ENCODE assay signal across 28 cellular contexts in genomic region chr1:224859651-224860050, GRCh38.
A peak's percentile ranks its signal among the peaks of the same experiment; 100 is the strongest.
DNase-seq lines count a peak whose midpoint lies in the region; ATAC-seq and TF ChIP-seq lines count a peak whose summit lies in the region.
"Had no signal": no experiment of that assay in that cellular context is flagged by ENCODE, and none has a peak within 500 bp of the region (broad histone marks: within the 10 kb centered on the region; RNA-seq: fewer than 3 reads in every experiment).

No MANE protein-coding gene starts in this region.

- H3K9ac ChIP-seq in trophoblast cell (ENCODE audit: low read length), result no peak overlapping the region

- H3K4me1 Mint-ChIP-seq in activated CD4-positive, alpha-beta T cell treated with anti-CD3 and anti-CD28 coated beads for 36 hours, result no peaks in the 10 kb centered on the region
- H3K4me1 Mint-ChIP-seq in activated CD4-positive, alpha-beta T cell treated with anti-CD3 and anti-CD28 coated beads, Interleukin-2, amount 10 ng/mL, durations not matched to agents 24 days and 14 days, result no peaks in the 10 kb centered on the region
- no peaks in the 10 kb centered on the region for H3K4me1 Mint-ChIP-seq in stimulated activated naive CD8-positive, alpha-beta T cell treated with anti-CD3 and anti-CD28 coated beads, Interleukin-15, amount 100 ng/mL, for 72 hours
- H3K4me1 Mint-ChIP-seq in CD8-positive, alpha-beta T cell (ENCODE audit: low read depth), result no peaks in the 10 kb centered on the region
- H3K4me1 Mint-ChIP-seq: CD14-positive monocyte had no signal

- no peak overlapping the region for H3K27ac Mint-ChIP-seq in activated CD4-positive, alpha-beta T cell treated with anti-CD3 and anti-CD28 coated beads for 36 hours
- H3K27ac Mint-ChIP-seq in activated CD4-positive, alpha-beta T cell treated with anti-CD3 and anti-CD28 coated beads, Interleukin-2, amount 10 ng/mL, durations not matched to agents 24 days and 14 days, result no peak overlapping the region
- no peak overlapping the region for H3K27ac Mint-ChIP-seq in stimulated activated naive CD8-positive, alpha-beta T cell treated with anti-CD3 and anti-CD28 coated beads, Interleukin-15, amount 100 ng/mL, for 72 hours
- no peak overlapping the region for H3K27ac Mint-ChIP-seq in CD8-positive, alpha-beta T cell
- H3K27ac Mint-ChIP-seq: CD14-positive monocyte, H9, HFFc6 had no signal

- peaks cover 17% of the 10 kb centered on the region for H3K27me3 Mint-ChIP-seq in activated CD4-positive, alpha-beta T cell treated with anti-CD3 and anti-CD28 coated beads for 36 hours
- peaks cover 7% of the 10 kb centered on the region for H3K27me3 Mint-ChIP-seq in activated CD4-positive, alpha-beta T cell treated with anti-CD3 and anti-CD28 coated beads, Interleukin-2, amount 10 ng/mL, durations not matched to agents 24 days and 14 days
- no peaks in the 10 kb centered on the region for H3K27me3 Mint-ChIP-seq in stimulated activated naive CD8-positive, alpha-beta T cell treated with anti-CD3 and anti-CD28 coated beads, Interleukin-15, amount 100 ng/mL, for 72 hours
- peaks cover 7% of the 10 kb centered on the region for H3K27me3 Mint-ChIP-seq in CD8-positive, alpha-beta T cell (ENCODE audit: low read depth)

- H3K4me2 ChIP-seq in trophoblast cell (ENCODE audit: low read length), result no peak overlapping the region

- H4K8ac ChIP-seq in trophoblast cell (ENCODE audit: low read depth, low read length), result no peak overlapping the region

- WGBS in trophoblast cell (ENCODE audit: extremely low coverage, insufficient coverage, insufficient read length), result no CpG with 5 or more reads among the region's 2 CpGs

- no peaks in the 10 kb centered on the region for H3K36me3 ChIP-seq in ascending aorta
- H3K36me3 ChIP-seq in trophoblast cell (ENCODE audit: control insufficient read depth in 1 of 2, insufficient read depth in 2 of 2, low read length in 2 of 2), result no peaks in the 10 kb centered on the region
- H3K36me3 ChIP-seq in CD8-positive, alpha-beta T cell (ENCODE audit: insufficient read depth, low read length), result no peaks in the 10 kb centered on the region
- H3K36me3 ChIP-seq: BE2C, MG63 had no signal

- H3K4ac ChIP-seq in trophoblast cell (ENCODE audit: low read depth, low read length), result no peak overlapping the region

- no peak overlapping the region for H3K23ac ChIP-seq in trophoblast cell (ENCODE audit: low read length)

- H3K4me3 ChIP-seq in ascending aorta (no peak overlapping the region), trophoblast cell (ENCODE audit: low read depth, low read length) (no peak overlapping the region)
- no peak overlapping the region for H3K4me3 ChIP-seq in CD8-positive, alpha-beta T cell (ENCODE audit: low read depth, low read length)
- H3K4me3 ChIP-seq: MG63 had no signal

- peak; percentile 39 for ATAC-seq in activated CD4-positive, alpha-beta T cell treated with anti-CD3 and anti-CD28 coated beads for 36 hours
- peak; percentile 33 for ATAC-seq in stimulated activated naive CD8-positive, alpha-beta T cell treated with anti-CD3 and anti-CD28 coated beads, Interleukin-15, amount 100 ng/mL, for 72 hours
- no peak for ATAC-seq in stimulated activated naive CD8-positive, alpha-beta T cell treated with anti-CD3 and anti-CD28 coated beads, Interleukin-15, Interleukin-2, amounts not matched to agents 100 U/mL and 50 U/mL, for 24 hours
- no peak for ATAC-seq in CD8-positive, alpha-beta T cell
- ATAC-seq: Panc1 had no signal

- CTCF ChIA-PET in activated CD4-positive, alpha-beta T cell treated with anti-CD3 and anti-CD28 coated beads for 36 hours (lab: Charles Lee), result interaction anchor here (1.0 kb wide), 1 partner anchor 8 kb away, joined by 3 read pairs; no protein-coding TSS in a partner anchor
- CTCF ChIA-PET in CD8-positive, alpha-beta T cell (lab: Charles Lee), result no interaction called here

- no peak overlapping the region for H3K4me3 Mint-ChIP-seq in activated CD4-positive, alpha-beta T cell treated with anti-CD3 and anti-CD28 coated beads for 36 hours
- H3K4me3 Mint-ChIP-seq in activated CD4-positive, alpha-beta T cell treated with anti-CD3 and anti-CD28 coated beads, Interleukin-2, amount 10 ng/mL, durations not matched to agents 24 days and 14 days, result no peak overlapping the region
- H3K4me3 Mint-ChIP-seq in stimulated activated naive CD8-positive, alpha-beta T cell treated with anti-CD3 and anti-CD28 coated beads, Interleukin-15, amount 100 ng/mL, for 72 hours, result no peak overlapping the region
- no peak overlapping the region for H3K4me3 Mint-ChIP-seq in CD8-positive, alpha-beta T cell
- H3K4me3 Mint-ChIP-seq: CD14-positive monocyte, H9, HFFc6 had no signal

- no peak overlapping the region for H2BK12ac ChIP-seq in trophoblast cell (ENCODE audit: low read length)

- H2AK5ac ChIP-seq in trophoblast cell (ENCODE audit: low read length), result no peak overlapping the region

- H3K27me3 ChIP-seq in ascending aorta, result no peaks in the 10 kb centered on the region
- no peaks in the 10 kb centered on the region for H3K27me3 ChIP-seq in trophoblast cell (ENCODE audit: insufficient read depth, low read length)
- no peaks in the 10 kb centered on the region for H3K27me3 ChIP-seq in CD8-positive, alpha-beta T cell (ENCODE audit: insufficient read depth, low read length)
- H3K27me3 ChIP-seq: BE2C had no signal

- intact Hi-C loops in activated CD4-positive, alpha-beta T cell treated with anti-CD3 and anti-CD28 coated beads for 36 hours (cut with DNase I, micrococcal nuclease), result no loop called here
- intact Hi-C loops in activated CD4-positive, alpha-beta T cell treated with anti-CD3 and anti-CD28 coated beads, Interleukin-2, amount 10 ng/mL, durations not matched to agents 24 days and 14 days (cut with micrococcal nuclease), result no loop called here
- intact Hi-C loops in ascending aorta (cut with DNase I), result no loop called here
- intact Hi-C loops in CD8-positive, alpha-beta T cell (cut with DNase I, micrococcal nuclease), result no loop called here

- H3K9me3 ChIP-seq in ascending aorta (no peaks in the 10 kb centered on the region), trophoblast cell (ENCODE audit: insufficient read depth, low read depth, low read length) (no peaks in the 10 kb centered on the region)
- no peaks in the 10 kb centered on the region for H3K9me3 ChIP-seq in CD8-positive, alpha-beta T cell (ENCODE audit: low read length)
- H3K9me3 ChIP-seq: BE2C, MG63 had no signal

- H3K79me1 ChIP-seq in trophoblast cell (ENCODE audit: low read length), result no peaks in the 10 kb centered on the region

- TF ChIP-seq CTCF in ascending aorta (IDR thresholded peaks at IDR 0.05), result no peak
- no peak for TF ChIP-seq CTCF in CD8-positive, alpha-beta T cell (IDR thresholded peaks at IDR 0.05)

- H3K79me2 ChIP-seq in trophoblast cell (ENCODE audit: control insufficient read depth, insufficient read depth, low read length, poor library complexity), result no peaks in the 10 kb centered on the region

- H2BK120ac ChIP-seq in trophoblast cell (ENCODE audit: insufficient read depth, low read length, poor library complexity), result no peak overlapping the region

- no peak overlapping the region for H3K27ac ChIP-seq in ascending aorta
- H3K27ac ChIP-seq in trophoblast cell (ENCODE audit: low read depth, low read length), result no peak overlapping the region
- H3K27ac ChIP-seq in CD8-positive, alpha-beta T cell (ENCODE audit: low read depth, low read length), result no peak overlapping the region
- H3K27ac ChIP-seq: 22Rv1, RWPE1 had no signal

- no peak overlapping the region for H2BK5ac ChIP-seq in trophoblast cell (ENCODE audit: low read depth, low read length, poor library complexity)

- no peak overlapping the region for H3K14ac ChIP-seq in trophoblast cell (ENCODE audit: low read length)

- H3K9me3 Mint-ChIP-seq in activated CD4-positive, alpha-beta T cell treated with anti-CD3 and anti-CD28 coated beads for 36 hours (ENCODE audit: low read depth), result no peaks in the 10 kb centered on the region
- H3K9me3 Mint-ChIP-seq in activated CD4-positive, alpha-beta T cell treated with anti-CD3 and anti-CD28 coated beads, Interleukin-2, amount 10 ng/mL, durations not matched to agents 24 days and 14 days, result no peaks in the 10 kb centered on the region
- peaks cover 0 to 14% of the 10 kb centered on the region in 2 donors for H3K9me3 Mint-ChIP-seq in stimulated activated naive CD8-positive, alpha-beta T cell treated with anti-CD3 and anti-CD28 coated beads, Interleukin-15, amount 100 ng/mL, for 72 hours
- H3K9me3 Mint-ChIP-seq in CD8-positive, alpha-beta T cell, result peaks cover 2% of the 10 kb centered on the region
- H3K9me3 Mint-ChIP-seq: HFFc6 had no signal

- no peak overlapping the region for H3K18ac ChIP-seq in trophoblast cell (ENCODE audit: low read length)

- no peak for DNase-seq in activated CD4-positive, alpha-beta T cell treated with anti-CD3 and anti-CD28 coated beads for 36 hours
- no peak for DNase-seq in activated CD4-positive, alpha-beta T cell treated with anti-CD3 and anti-CD28 coated beads, Interleukin-2, amount 10 ng/mL, durations not matched to agents 24 days and 14 days
- DNase-seq in stimulated activated naive CD8-positive, alpha-beta T cell treated with anti-CD3 and anti-CD28 coated beads, Interleukin-15, amount 100 ng/mL, for 72 hours, result no peak
- DNase-seq in stimulated activated naive CD8-positive, alpha-beta T cell treated with anti-CD3 and anti-CD28 coated beads, Interleukin-15, Interleukin-2, amounts not matched to agents 100 U/mL and 50 U/mL, for 24 hours, result no peak
- peak; percentile 40 for DNase-seq in myocyte (ENCODE audit: low read depth)
- DNase-seq in ascending aorta (ENCODE audit: low spot score in 2 of 2), result no peak
- no peak for DNase-seq in trophoblast cell
- no peak for DNase-seq in CD8-positive, alpha-beta T cell
- DNase-seq: ACHN, BE2C, Calu3, DMS79 treated with DMSO at 0.1 percent for 48 hours, GF-D8, H9, HFFc6, KBM-7, MG63, NCI-H1105 treated with DMSO at 0.1 percent for 48 hours, NCI-H146, NCI-H1930, NCI-H2107, NCI-H446, NCI-H524 treated with DMSO at 0.1 percent for 48 hours, SHP77 had no signal

- POLR2A ChIA-PET in activated CD4-positive, alpha-beta T cell treated with anti-CD3 and anti-CD28 coated beads for 36 hours (lab: Charles Lee), result no interaction called here
- POLR2A ChIA-PET in CD8-positive, alpha-beta T cell (lab: Charles Lee), result no interaction called here

- no peak overlapping the region for H4K91ac ChIP-seq in trophoblast cell (ENCODE audit: low read depth, low read length)

- H3K4me1 ChIP-seq in ascending aorta (no peaks in the 10 kb centered on the region), trophoblast cell (ENCODE audit: control insufficient read depth in 1 of 2, insufficient read depth in 2 of 2, low read length in 2 of 2) (no peaks in the 10 kb centered on the region)
- H3K4me1 ChIP-seq in CD8-positive, alpha-beta T cell (ENCODE audit: insufficient read depth, low read length), result no peaks in the 10 kb centered on the region
- H3K4me1 ChIP-seq: BE2C had no signal

- H2AFZ ChIP-seq in trophoblast cell (ENCODE audit: insufficient read depth, low read length, poor library complexity), result no peak overlapping the region

- no peaks in the 10 kb centered on the region for H3K36me3 Mint-ChIP-seq in activated CD4-positive, alpha-beta T cell treated with anti-CD3 and anti-CD28 coated beads for 36 hours (ENCODE audit: low read depth)
- H3K36me3 Mint-ChIP-seq in activated CD4-positive, alpha-beta T cell treated with anti-CD3 and anti-CD28 coated beads, Interleukin-2, amount 10 ng/mL, durations not matched to agents 24 days and 14 days (ENCODE audit: low read depth), result no peaks in the 10 kb centered on the region
- H3K36me3 Mint-ChIP-seq in CD8-positive, alpha-beta T cell, result no peaks in the 10 kb centered on the region
- H3K36me3 Mint-ChIP-seq: CD14-positive monocyte had no signal

- no peak overlapping the region for H4K12ac ChIP-seq in trophoblast cell (ENCODE audit: low read depth, low read length)

Comparison
In these comparisons a context has a peak if more than half of its experiments do, and no peak if none do; other contexts are left out.
1. ATAC-seq: peak in activated CD4-positive, alpha-beta T cell treated with anti-CD3 and anti-CD28 coated beads for 36 hours (single experiment) and stimulated activated naive CD8-positive, alpha-beta T cell treated with anti-CD3 and anti-CD28 coated beads, Interleukin-15, amount 100 ng/mL, for 72 hours (single experiment); none in stimulated activated naive CD8-positive, alpha-beta T cell treated with anti-CD3 and anti-CD28 coated beads, Interleukin-15, Interleukin-2, amounts not matched to agents 100 U/mL and 50 U/mL, for 24 hours (single experiment) and CD8-positive, alpha-beta T cell (single experiment).